12 cellular contexts compared by ENCODE assay signal in genomic region chr6:22236626-22237414, GRCh38.
A peak's percentile ranks its signal among the peaks of the same experiment; 100 is the strongest.
DNase-seq lines count a peak whose midpoint lies in the region; ATAC-seq, FAIRE-seq and TF ChIP-seq lines count a peak whose summit lies in the region.
"Had no signal": no experiment of that assay in that cellular context is flagged by ENCODE, and none has a peak within 500 bp of the region (broad histone marks: within the 10 kb centered on the region; RNA-seq: fewer than 3 reads in every experiment).

No MANE protein-coding gene starts in this region.

- H3K27ac ChIP-seq in fibroblast of lung (ENCODE audit: insufficient read depth, low read length), result no peak overlapping the region
- no peak overlapping the region for H3K27ac ChIP-seq in right cardiac atrium (ENCODE audit: low read length)

- H3K4me2 ChIP-seq in fibroblast of lung (ENCODE audit: extremely low read depth, insufficient read depth, low read length), result no peak overlapping the region

- H3K9me3 ChIP-seq in fibroblast of lung (ENCODE audit: control insufficient read depth, insufficient read depth, low read depth, low read length) (no peaks in the 10 kb centered on the region), right cardiac atrium (ENCODE audit: control insufficient read depth, low read length) (no peaks in the 10 kb centered on the region)

- peaks cover 5% of the 10 kb centered on the region for H3K4me1 Mint-ChIP-seq in WTC11
- H3K4me1 Mint-ChIP-seq: activated CD4-positive, alpha-beta memory T cell treated with anti-CD3 and anti-CD28 coated beads, Interleukin-2, amount 10 ng/mL, durations not matched to agents 7 days and 5 days; activated naive CD8-positive, alpha-beta T cell treated with anti-CD3 and anti-CD28 coated beads, Interleukin-2, amount 50 U/mL, for 24 hours had no signal

- peaks cover 14% of the 10 kb centered on the region for H3K36me3 Mint-ChIP-seq in WTC11

- no peaks in the 10 kb centered on the region for H3K79me2 ChIP-seq in fibroblast of lung (ENCODE audit: control insufficient read depth, insufficient read depth, low read length)

- POLR2A ChIA-PET in WTC11 (lab: Charles Lee), result no interaction called here

- peaks cover 32% of the 10 kb centered on the region for H3K9me3 Mint-ChIP-seq in WTC11

- H2AFZ ChIP-seq in fibroblast of lung (ENCODE audit: low read length), result no peak overlapping the region

- H3K36me3 ChIP-seq in fibroblast of lung (ENCODE audit: control insufficient read depth, insufficient read depth, low read length), result no peaks in the 10 kb centered on the region

- no peak overlapping the region for H3K27ac Mint-ChIP-seq in WTC11
- H3K27ac Mint-ChIP-seq: activated CD4-positive, alpha-beta memory T cell treated with anti-CD3 and anti-CD28 coated beads, Interleukin-2, amount 10 ng/mL, durations not matched to agents 7 days and 5 days; activated naive CD8-positive, alpha-beta T cell treated with anti-CD3 and anti-CD28 coated beads, Interleukin-2, amount 50 U/mL, for 24 hours had no signal

- H3K9ac ChIP-seq in fibroblast of lung (ENCODE audit: insufficient read depth, low read length), result no peak overlapping the region

- CTCF ChIA-PET in WTC11 (lab: Charles Lee), result no interaction called here

- TF ChIP-seq CTCF in fibroblast of lung (conservative IDR thresholded peaks at IDR 0.05 in 1 of 2, IDR thresholded peaks at IDR 0.05 in 1 of 2; ENCODE audit: low read depth in 1 of 2, low read length in 2 of 2), result no peak
- no peak for TF ChIP-seq CTCF in WTC11 (IDR thresholded peaks at IDR 0.05)

- H3K4me1 ChIP-seq in fibroblast of lung (ENCODE audit: control insufficient read depth, extremely low read depth, insufficient read depth, low read length) (peaks cover 4% of the 10 kb centered on the region), right cardiac atrium (ENCODE audit: control insufficient read depth, insufficient read depth, low read length) (no peaks in the 10 kb centered on the region)

- no peaks in the 10 kb centered on the region for H3K27me3 Mint-ChIP-seq in WTC11 (ENCODE audit: low read depth)
- H3K27me3 Mint-ChIP-seq: activated CD4-positive, alpha-beta memory T cell treated with anti-CD3 and anti-CD28 coated beads, Interleukin-2, amount 10 ng/mL, durations not matched to agents 7 days and 5 days had no signal

- no peaks in the 10 kb centered on the region for H4K20me1 ChIP-seq in fibroblast of lung (ENCODE audit: control insufficient read depth, extremely low read depth, insufficient read depth, low read length)

- FAIRE-seq in RCC 7860 (lab: Jason Lieb, UNC), result peak; percentile 98

- 63% methylated on average over 6 of the region's 6 CpGs for WGBS in right cardiac atrium

- ATAC-seq in right cardiac atrium, result no peak
- ATAC-seq in HG03135 (IDR thresholded peaks at IDR 0.05; ENCODE audit: unreplicated experiment), result no peak
- ATAC-seq in WTC11, result no peak
- ATAC-seq: activated naive CD8-positive, alpha-beta T cell treated with anti-CD3 and anti-CD28 coated beads, Interleukin-2, amount 50 U/mL, for 24 hours had no signal

- no peak overlapping the region for H3K4me3 Mint-ChIP-seq in WTC11
- H3K4me3 Mint-ChIP-seq: activated CD4-positive, alpha-beta memory T cell treated with anti-CD3 and anti-CD28 coated beads, Interleukin-2, amount 10 ng/mL, durations not matched to agents 7 days and 5 days; activated naive CD8-positive, alpha-beta T cell treated with anti-CD3 and anti-CD28 coated beads, Interleukin-2, amount 50 U/mL, for 24 hours had no signal

- intact Hi-C loops in right cardiac atrium (cut with DNase I), result no loop called here

- DNase-seq in GM04503 (ENCODE audit: low read depth) (peak; percentile 68), RCC 7860 (ENCODE audit: low spot score) (peak; percentile 100), fibroblast of lung (ENCODE audit: low read depth in 2 of 2) (peak; percentile 87 to 97), skeletal muscle cell (ENCODE audit: low read depth) (peak; percentile 96), mucosa of gallbladder (ENCODE audit: low spot score) (no peak), right cardiac atrium (no peak), WTC11 (ENCODE audit: low spot score) (no peak)
- DNase-seq: activated CD4-positive, alpha-beta memory T cell treated with anti-CD3 and anti-CD28 coated beads, Interleukin-2, amount 10 ng/mL, durations not matched to agents 7 days and 5 days; activated naive CD8-positive, alpha-beta T cell treated with anti-CD3 and anti-CD28 coated beads, Interleukin-2, amount 50 U/mL, for 24 hours; erythroblast; NCI-H187 treated with DMSO at 0.1 percent for 48 hours had no signal

- no peak overlapping the region for H3K4me3 ChIP-seq in fibroblast of lung (replicated peaks in 1 of 4; ENCODE audit: control extremely low read depth in 1 of 4, insufficient read depth in 1 of 4, low read depth in 3 of 4, low read length in 4 of 4)
- H3K4me3 ChIP-seq in skeletal muscle cell (ENCODE audit: low read depth, low read length), result no peak overlapping the region
- no peak overlapping the region for H3K4me3 ChIP-seq in right cardiac atrium (ENCODE audit: low read length)

- H3K27me3 ChIP-seq in fibroblast of lung (ENCODE audit: control insufficient read depth, insufficient read depth, low read length) (no peaks in the 10 kb centered on the region), right cardiac atrium (ENCODE audit: control insufficient read depth, insufficient read depth) (no peaks in the 10 kb centered on the region)

TF ChIP-seq in WTC11, 78 proteins besides CTCF, POLR2A, EP300 and RAD21 (continues in another document):
- TF ChIP-seq ETV6 (CRISPR knock-in tag; IDR thresholded peaks at IDR 0.05) (no peak), E2F5 (CRISPR knock-in tag; IDR thresholded peaks at IDR 0.05) (no peak), E2F4 (CRISPR knock-in tag; IDR thresholded peaks at IDR 0.05; ENCODE audit: borderline replicate concordance, low read depth) (no peak), TCF7 (CRISPR knock-in tag; IDR thresholded peaks at IDR 0.05; ENCODE audit: low read depth) (no peak), STAT6 (CRISPR knock-in tag; conservative IDR thresholded peaks at IDR 0.05; ENCODE audit: low read depth) (no peak), IRF1 (CRISPR knock-in tag; IDR thresholded peaks at IDR 0.05) (no peak), ZNF425 (CRISPR knock-in tag; conservative IDR thresholded peaks at IDR 0.05) (no peak)

Comparison
In these comparisons a context has a peak if more than half of its experiments do, and no peak if none do; other contexts are left out.
1. DNase-seq: peak in GM04503 (single experiment), RCC 7860 (single experiment), fibroblast of lung (2 of 2) and skeletal muscle cell (single experiment); none in mucosa of gallbladder (single experiment), right cardiac atrium (0 of 3) and WTC11 (single experiment).